ENCODE assay signal across 10 cellular contexts in the genomic region with DNA sequence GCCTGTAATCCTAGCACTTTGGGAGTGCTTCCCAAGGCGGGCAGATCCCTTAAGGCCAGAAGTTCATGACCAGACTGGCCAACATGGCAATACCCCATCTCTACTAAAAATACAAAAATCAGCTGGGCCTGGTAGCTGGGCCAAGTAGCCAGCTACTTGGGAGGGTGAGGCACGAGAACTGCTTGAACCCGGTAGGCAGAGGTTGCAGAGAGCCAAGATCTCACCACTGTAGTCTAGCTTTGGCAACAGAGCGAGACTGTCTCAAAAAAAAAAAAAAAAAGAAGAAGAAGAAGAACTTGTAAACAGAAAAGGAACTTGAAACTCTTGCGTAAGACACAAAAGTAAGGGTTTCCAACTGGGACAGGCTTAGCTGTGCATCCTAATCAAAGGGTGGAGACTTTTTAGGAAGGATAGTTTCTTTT. TPM values are rescaled to one million over a fixed set of nuclear protein-coding genes. Genes with fewer than 3 reads are reported as not detected.
A peak's percentile ranks its signal among the peaks of the same experiment; 100 is the strongest.
DNase-seq lines count a peak whose midpoint lies in the region; ATAC-seq and TF ChIP-seq lines count a peak whose summit lies in the region.
"Had no signal": no experiment of that assay in that cellular context is flagged by ENCODE, and none has a peak within 500 bp of the region (broad histone marks: within the 10 kb centered on the region; RNA-seq: fewer than 3 reads in every experiment).

No MANE protein-coding gene starts in this region.

- no peak overlapping the region for H3K27ac ChIP-seq in KMS-11
- H3K27ac ChIP-seq in colonic mucosa: peak overlapping the region; percentile 49
- H3K27ac ChIP-seq in muscle layer of colon (ENCODE audit: low read depth, low read length): peak overlapping the region; percentile 17

- peak overlapping the region; percentile 65 for H3K4me2 ChIP-seq in KMS-11

- ATAC-seq in HG02884 (IDR thresholded peaks at IDR 0.05; ENCODE audit: unreplicated experiment): no peak
- ATAC-seq in HG03520 (IDR thresholded peaks at IDR 0.05; ENCODE audit: unreplicated experiment): no peak
- ATAC-seq: left colon had no signal

- no peak for TF ChIP-seq CTCF in AG09319 (IDR thresholded peaks at IDR 0.05; ENCODE audit: low read depth, low read length)
- no peak for TF ChIP-seq CTCF in KMS-11 (conservative IDR thresholded peaks at IDR 0.05; ENCODE audit: low read depth, low read length)
- TF ChIP-seq CTCF in colonic mucosa (IDR thresholded peaks at IDR 0.05): no peak

- H3K79me2 ChIP-seq in KMS-11 (ENCODE audit: insufficient read depth, low read depth): no peaks in the 10 kb centered on the region

- intact Hi-C loops in colonic mucosa (cut with DNase I): no loop called here

- no peaks in the 10 kb centered on the region for H4K20me1 ChIP-seq in KMS-11 (ENCODE audit: insufficient read depth)

- no peaks in the 10 kb centered on the region for H3K36me3 ChIP-seq in KMS-11 (ENCODE audit: insufficient read depth)
- no peaks in the 10 kb centered on the region for H3K36me3 ChIP-seq in colonic mucosa
- no peaks in the 10 kb centered on the region for H3K36me3 ChIP-seq in muscle layer of colon (ENCODE audit: insufficient read depth, low read length)

- H3K4me1 ChIP-seq in KMS-11 (ENCODE audit: low read depth, poor library complexity, severe bottlenecking) (peaks cover 25% of the 10 kb centered on the region), colonic mucosa (no peaks in the 10 kb centered on the region), muscle layer of colon (ENCODE audit: insufficient read depth, low read length) (peaks cover 26% of the 10 kb centered on the region)

- H3K4me3 ChIP-seq in KMS-11 (IDR thresholded peaks at IDR 0.05; ENCODE audit: insufficient read depth, low read depth, low read length) (no peak overlapping the region), colonic mucosa (no peak overlapping the region), muscle layer of colon (ENCODE audit: low read depth in 1 of 2, low read length in 2 of 2) (no peak overlapping the region)

- H3K27me3 ChIP-seq in KMS-11 (ENCODE audit: insufficient read depth, low read depth) (no peaks in the 10 kb centered on the region), colonic mucosa (no peaks in the 10 kb centered on the region), muscle layer of colon (ENCODE audit: control insufficient read depth in 1 of 2, insufficient read depth in 2 of 2, low read length in 2 of 2) (no peaks in the 10 kb centered on the region)

- H3K9ac ChIP-seq in KMS-11 (no peak overlapping the region), colonic mucosa (ENCODE audit: low read depth in 2 of 2, low read length in 2 of 2) (no peak overlapping the region), muscle layer of colon (ENCODE audit: low read length) (no peak overlapping the region)

- peak; percentile 55 for DNase-seq in AG09319 (ENCODE audit: extremely low read depth, low read depth)
- DNase-seq in colonic mucosa: no peak
- DNase-seq in DMS53 treated with DMSO at 0.1 percent for 48 hours (lab: John Stamatoyannopoulos, UW; ENCODE audit: unreplicated experiment): no peak
- no peak for DNase-seq in stimulated activated CD4-positive, alpha-beta T cell treated with anti-CD3 and anti-CD28 coated beads, Interleukin-4, amount 100 ng/mL, for 1 hour
- DNase-seq: left colon; NK-92 treated with Interleukin-12 subunit alpha and Interleukin-12 subunit beta, amount 100 ng/mL, for 24 hours had no signal

- H2AFZ ChIP-seq in KMS-11 (ENCODE audit: low read depth): no peak overlapping the region

- H3K9me3 ChIP-seq in colonic mucosa: no peaks in the 10 kb centered on the region
- H3K9me3 ChIP-seq in muscle layer of colon (ENCODE audit: low read length): no peaks in the 10 kb centered on the region

RNA-seq across cellular contexts. Expression of gene IFIT2, which starts 5.6 kb away (rescaled TPM):
- 1 to 10 TPM; 4.8 to 7.5 TPM for total RNA-seq in colonic mucosa

RNA-seq across cellular contexts. Expression of gene IFIT3, which starts 31.6 kb away (rescaled TPM):
- 1 to 10 TPM; 4.3 to 5.1 TPM for total RNA-seq in colonic mucosa

RNA-seq across cellular contexts. Expression of gene LIPA, which starts 44.7 kb away (rescaled TPM):
- total RNA-seq in colonic mucosa: 10 to 100 TPM; 30.4 to 37.8 TPM
